ENCODE assay signal across 14 cellular contexts in genomic region chr15:56667517-56667916, GRCh38.
"Had no signal": no experiment of that assay in that cellular context is flagged by ENCODE, and none has a peak within 500 bp of the region (broad histone marks: within the 10 kb centered on the region; RNA-seq: fewer than 3 reads in every experiment).

No MANE protein-coding gene starts in this region.

- H3K4me1 ChIP-seq: gastrocnemius medialis, thyroid gland had no signal

- DNase-seq: activated CD4-positive, alpha-beta T cell treated with anti-CD3 and anti-CD28 coated beads, Interleukin-2, amount 50 U/mL, for 48 hours; activated naive CD4-positive, alpha-beta T cell treated with anti-CD3 and anti-CD28 coated beads for 36 hours; dermis blood vessel endothelial cell; gastrocnemius medialis; heart right ventricle; mesenchymal stem cell; stimulated activated CD4-positive, alpha-beta T cell treated with anti-CD3 and anti-CD28 coated beads, Interleukin-4, amount 100 ng/mL, for 1 hour; stimulated activated naive B cell treated with anti-CD40 and anti-IgM and Interleukin-4, amounts not matched to agents 10 μg/mL and 1 μg/mL and 100 μg/mL, for 72 hours; thyroid gland had no signal

- H3K27ac ChIP-seq: epithelial cell of prostate, gastrocnemius medialis, heart right ventricle, thyroid gland, VCaP had no signal

- H3K9me3 ChIP-seq: gastrocnemius medialis, heart right ventricle, thyroid gland had no signal

- H3K4me3 ChIP-seq: gastrocnemius medialis, heart right ventricle, thyroid gland had no signal

- FAIRE-seq: astrocyte, bronchial epithelial cell, urothelium cell line had no signal

- ATAC-seq: gastrocnemius medialis; heart right ventricle; stimulated activated naive B cell treated with anti-CD40 and anti-IgM and Interleukin-4, amounts not matched to agents 10 μg/mL and 1 μg/mL and 100 μg/mL, for 72 hours had no signal

- H3K27me3 ChIP-seq: gastrocnemius medialis, heart right ventricle, thyroid gland had no signal
